Comparison of ENCODE assay signal across 17 cellular contexts in the genomic region with DNA sequence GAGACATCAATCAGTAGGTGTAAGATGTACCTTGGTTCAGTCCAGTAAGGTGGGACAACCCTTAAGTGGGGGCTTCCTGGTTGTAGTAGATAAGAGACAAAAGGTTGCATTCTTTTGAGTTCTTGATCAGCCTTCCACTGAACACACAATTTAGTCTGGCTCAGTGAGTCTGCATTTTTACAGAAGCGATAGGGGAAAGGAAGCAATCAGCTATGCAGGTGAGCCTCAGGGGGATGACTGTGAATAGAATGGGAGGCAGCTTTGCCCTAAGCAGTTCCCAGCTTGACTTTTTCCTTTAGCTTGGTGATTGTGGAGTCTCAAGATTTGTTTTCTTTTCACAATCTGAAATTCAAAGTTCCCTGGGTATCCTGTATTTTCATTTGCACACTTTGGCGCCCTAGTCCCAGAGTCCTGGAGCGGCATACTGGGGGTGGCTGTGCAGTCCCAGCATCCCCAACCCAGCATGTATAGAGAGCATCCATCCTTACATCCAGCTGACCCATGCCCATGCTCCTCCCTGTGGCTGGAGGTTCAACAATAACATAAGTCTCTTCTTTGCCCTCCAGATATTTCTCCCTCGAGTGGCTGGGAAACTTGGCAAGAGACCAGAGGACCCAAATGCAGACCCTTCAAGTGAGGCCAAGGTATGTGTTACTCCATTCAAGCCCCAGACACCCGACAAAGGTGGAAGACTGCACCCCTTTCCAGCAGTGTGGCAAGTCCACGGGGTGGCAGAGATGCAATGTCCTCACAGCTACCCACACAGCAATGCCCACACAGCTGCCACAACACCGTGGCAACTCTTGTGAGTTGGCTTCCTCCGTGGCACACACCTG. TPM values are rescaled to one million over a fixed set of nuclear protein-coding genes. Genes with fewer than 3 reads are reported as not detected.
"Had no signal": no experiment of that assay in that cellular context is flagged by ENCODE, and none has a peak within 500 bp of the region (broad histone marks: within the 10 kb centered on the region; RNA-seq: fewer than 3 reads in every experiment).

No MANE protein-coding gene starts in this region.

- H3K4me1 Mint-ChIP-seq: activated CD4-positive, alpha-beta T cell treated with anti-CD3 and anti-CD28 coated beads, Interleukin-2, amount 10 ng/mL, durations not matched to agents 7 days and 5 days; activated naive CD8-positive, alpha-beta T cell treated with anti-CD3 and anti-CD28 coated beads for 36 hours; nephron had no signal

- ATAC-seq: gastrocnemius medialis had no signal

- H3K36me3 Mint-ChIP-seq: activated naive CD8-positive, alpha-beta T cell treated with anti-CD3 and anti-CD28 coated beads for 36 hours had no signal

- H3K27ac Mint-ChIP-seq: activated CD4-positive, alpha-beta T cell treated with anti-CD3 and anti-CD28 coated beads, Interleukin-2, amount 10 ng/mL, durations not matched to agents 7 days and 5 days; activated naive CD8-positive, alpha-beta T cell treated with anti-CD3 and anti-CD28 coated beads for 36 hours; nephron had no signal

- H3K27ac ChIP-seq: brain microvascular endothelial cell, epithelial cell of prostate, gastrocnemius medialis, heart left ventricle, tibial nerve had no signal

- H3K36me3 ChIP-seq: gastrocnemius medialis had no signal

- H3K27me3 ChIP-seq: brain microvascular endothelial cell, gastrocnemius medialis, heart left ventricle, tibial nerve had no signal

- H3K4me3 Mint-ChIP-seq: activated CD4-positive, alpha-beta T cell treated with anti-CD3 and anti-CD28 coated beads, Interleukin-2, amount 10 ng/mL, durations not matched to agents 7 days and 5 days; activated naive CD8-positive, alpha-beta T cell treated with anti-CD3 and anti-CD28 coated beads for 36 hours; nephron had no signal

- H3K9me3 ChIP-seq: gastrocnemius medialis, heart left ventricle had no signal

- H3K27me3 Mint-ChIP-seq: activated naive CD8-positive, alpha-beta T cell treated with anti-CD3 and anti-CD28 coated beads for 36 hours had no signal

- H3K4me3 ChIP-seq: gastrocnemius medialis, heart left ventricle, tibial nerve had no signal

- DNase-seq: activated CD4-positive, alpha-beta T cell treated with anti-CD3 and anti-CD28 coated beads, Interleukin-2, amount 10 ng/mL, durations not matched to agents 7 days and 5 days; activated CD4-positive, CD25-positive, alpha-beta regulatory T cell; activated CD8-positive, alpha-beta memory T cell treated with anti-CD3 and anti-CD28 coated beads, Interleukin-2, amount 50 U/mL, for 48 hours; activated naive CD8-positive, alpha-beta T cell treated with anti-CD3 and anti-CD28 coated beads for 36 hours; amygdala; brain microvascular endothelial cell; dermis blood vessel endothelial cell; gastrocnemius medialis; heart left ventricle; stimulated activated CD4-positive, alpha-beta T cell treated with anti-CD3 and anti-CD28 coated beads, Interleukin-2, amount 100 ng/mL, for 48 hours; stimulated activated naive CD4-positive, alpha-beta T cell had no signal

- H3K9me3 Mint-ChIP-seq: activated CD4-positive, alpha-beta T cell treated with anti-CD3 and anti-CD28 coated beads, Interleukin-2, amount 10 ng/mL, durations not matched to agents 7 days and 5 days; activated naive CD8-positive, alpha-beta T cell treated with anti-CD3 and anti-CD28 coated beads for 36 hours had no signal

RNA-seq across cellular contexts. Expression of a gene that starts 20.1 kb away (rescaled TPM):
- total RNA-seq: activated CD4-positive, alpha-beta T cell treated with anti-CD3 and anti-CD28 coated beads, Interleukin-2, amount 10 ng/mL, durations not matched to agents 7 days and 5 days; activated naive CD8-positive, alpha-beta T cell treated with anti-CD3 and anti-CD28 coated beads for 36 hours; dermis blood vessel endothelial cell; gastrocnemius medialis; heart left ventricle; omental fat pad; pulmonary artery endothelial cell; subcutaneous adipose tissue; tibial nerve had no signal
- polyA plus RNA-seq: heart left ventricle had no signal

RNA-seq across cellular contexts. Expression of a gene that starts 44.3 kb away (rescaled TPM):
- total RNA-seq: activated CD4-positive, alpha-beta T cell treated with anti-CD3 and anti-CD28 coated beads, Interleukin-2, amount 10 ng/mL, durations not matched to agents 7 days and 5 days had no signal

RNA-seq across cellular contexts. Expression of a gene that starts 59.2 kb away (rescaled TPM):
- total RNA-seq: activated CD4-positive, alpha-beta T cell treated with anti-CD3 and anti-CD28 coated beads, Interleukin-2, amount 10 ng/mL, durations not matched to agents 7 days and 5 days; activated naive CD8-positive, alpha-beta T cell treated with anti-CD3 and anti-CD28 coated beads for 36 hours; pulmonary artery endothelial cell had no signal
